ENCODE assay signal across 5 cellular contexts in genomic region chr19:33317991-33318390, GRCh38. TPM values are rescaled to one million over a fixed set of nuclear protein-coding genes. Genes with fewer than 3 reads are reported as not detected.
DNase-seq lines count a peak whose midpoint lies in the region; FAIRE-seq and TF ChIP-seq lines count a peak whose summit lies in the region.
"Not testable (repeated sequence)": the region's sequence is repeated elsewhere in the genome, so short reads cannot be mapped to it uniquely, and the experiment has no call there.

No MANE protein-coding gene starts in this region.

- not testable (repeated sequence) for H3K36me3 Mint-ChIP-seq in type B pancreatic cell

- not testable (repeated sequence) for H3K4me3 Mint-ChIP-seq in type B pancreatic cell

- not testable (repeated sequence) for TF ChIP-seq POLR2A in Peyer's patch (IDR thresholded peaks at IDR 0.05)

- WGBS in small intestine, 3 donors, result 66 to 86% (median 74%) methylated on average over 4 of the region's 4 CpGs

- not testable (repeated sequence) for H3K9me3 Mint-ChIP-seq in type B pancreatic cell

- not testable (repeated sequence) for DNase-seq in Peyer's patch, small intestine
- DNase-seq in ecto neural progenitor cell (ENCODE audit: low spot score) (peak; percentile 5), type B pancreatic cell (ENCODE audit: extremely low spot score, unreplicated experiment) (peak; percentile 6)

- H3K27me3 Mint-ChIP-seq in type B pancreatic cell, result not testable (repeated sequence)

- H3K4me3 ChIP-seq in Peyer's patch; mucosa of rectum (ENCODE audit: low read length in 2 of 2); small intestine (ENCODE audit: low read depth in 1 of 2, low read length in 2 of 2): not testable (repeated sequence)

- H3K27me3 ChIP-seq in Peyer's patch; mucosa of rectum (ENCODE audit: control insufficient read depth in 2 of 2, insufficient read depth in 2 of 2, low read length in 2 of 2); small intestine (ENCODE audit: control insufficient read depth in 2 of 2, insufficient read depth in 2 of 2, low read length in 2 of 2): not testable (repeated sequence)

- not testable (repeated sequence) for H3K4me1 Mint-ChIP-seq in type B pancreatic cell (ENCODE audit: unreplicated experiment)

- not testable (repeated sequence) for H3K36me3 ChIP-seq in Peyer's patch; mucosa of rectum (ENCODE audit: control insufficient read depth in 2 of 2, insufficient read depth in 2 of 2, low read length in 2 of 2); small intestine (ENCODE audit: control insufficient read depth in 2 of 2, insufficient read depth in 2 of 2, low read length in 2 of 2)

- H3K27ac ChIP-seq in Peyer's patch, result peak overlapping the region in 3 of 4 donors; percentile 22 to 86 (median 81)
- H3K27ac ChIP-seq in mucosa of rectum (ENCODE audit: low read depth in 2 of 2, low read length in 2 of 2), result peak overlapping the region; percentile 81 to 86
- peak overlapping the region; percentile 46 to 87 for H3K27ac ChIP-seq in small intestine (ENCODE audit: low read depth in 1 of 2, low read length in 1 of 2)

- H3K27ac Mint-ChIP-seq in type B pancreatic cell, result not testable (repeated sequence)

- not testable (repeated sequence) for H3K9me3 ChIP-seq in Peyer's patch; mucosa of rectum (ENCODE audit: control insufficient read depth in 2 of 2, low read length in 2 of 2); small intestine (ENCODE audit: control insufficient read depth, low read depth)

- H3K9ac ChIP-seq in mucosa of rectum (ENCODE audit: low read depth in 1 of 2, low read length in 2 of 2), result not testable (repeated sequence)

- not testable (repeated sequence) for TF ChIP-seq CTCF in Peyer's patch (IDR thresholded peaks at IDR 0.05); type B pancreatic cell (conservative IDR thresholded peaks at IDR 0.05)

- not testable (repeated sequence) for FAIRE-seq in small intestine (lab: Jason Lieb, UNC)

- H3K4me1 ChIP-seq in Peyer's patch, result peaks cover 0 to 24% (median 0%) of the 10 kb centered on the region in 4 donors
- peaks cover 3 to 18% of the 10 kb centered on the region in 2 donors for H3K4me1 ChIP-seq in mucosa of rectum (ENCODE audit: control insufficient read depth in 2 of 2, insufficient read depth in 2 of 2, low read length in 2 of 2)
- H3K4me1 ChIP-seq in small intestine (ENCODE audit: control insufficient read depth in 2 of 2, insufficient read depth in 1 of 2, low read depth in 1 of 2, low read length in 1 of 2), result not testable (repeated sequence)

RNA-seq across cellular contexts. Expression of gene CEBPA, which starts 15.7 kb away (rescaled TPM):
- 100 to 1,000 TPM in 1 of 4 donors, 10 to 100 TPM in 3; 36.3 to 160 (median 89.2) TPM for total RNA-seq in Peyer's patch
- 10 to 100 TPM; 31.0 to 69.3 (median 47.0) TPM for polyA plus RNA-seq in small intestine
- 24.4 and 50.4 TPM in 2 replicates for total RNA-seq in type B pancreatic cell (ENCODE audit: low replicate concordance)

RNA-seq across cellular contexts. Expression of gene CEBPG, which starts 55.5 kb away (rescaled TPM):
- total RNA-seq in Peyer's patch, result 10 to 100 TPM; 33.0 to 75.5 (median 50.5) TPM
- polyA plus RNA-seq in small intestine, result 10 to 100 TPM; 48.6 to 68.4 (median 67.1) TPM
- 28.7 and 30.1 TPM in 2 replicates for total RNA-seq in type B pancreatic cell (ENCODE audit: low replicate concordance)
